In genomic region chr7:67192889-67193613, GRCh38 we compare ENCODE assay signal across 8 cellular contexts.
DNase-seq lines count a peak whose midpoint lies in the region; ATAC-seq, FAIRE-seq and TF ChIP-seq lines count a peak whose summit lies in the region.
"Not testable (repeated sequence)": the region's sequence is repeated elsewhere in the genome, so short reads cannot be mapped to it uniquely, and the experiment has no call there.

No MANE protein-coding gene starts in this region.

- CTCF ChIA-PET in GM12878 (lab: Yijun Ruan, JAX) = not testable (repeated sequence)

- not testable (repeated sequence) for H3K9ac ChIP-seq in GM12878 (ENCODE audit: control insufficient read depth, insufficient read depth, low read length)
- H3K9ac ChIP-seq in skeletal muscle satellite cell (ENCODE audit: low read depth, low read length) = peak overlapping the region; percentile 17

- in situ Hi-C loops in GM12878 (cut with MboI) = not testable (repeated sequence)

- not testable (repeated sequence) for H3K36me3 ChIP-seq in GM12878 (ENCODE audit: control insufficient read depth in 2 of 2, insufficient read depth in 2 of 2, low read length in 1 of 2); skeletal muscle satellite cell (ENCODE audit: insufficient read depth, low read length)
- peaks cover 0 to 17% of the 10 kb centered on the region in 2 donors for H3K36me3 ChIP-seq in gastroesophageal sphincter

- not testable (repeated sequence) for ATAC-seq in GM12878; memory B cell (ENCODE audit: low read depth)
- ATAC-seq in gastroesophageal sphincter = peak; percentile 41

- not testable (repeated sequence) for FAIRE-seq in GM12878 (lab: Jason Lieb, UNC)

- TF ChIP-seq CTCF in GM12878 (IDR thresholded peaks at IDR 0.05 in 2 of 3, conservative IDR thresholded peaks at IDR 0.05 in 1 of 3; ENCODE audit: control insufficient read depth in 2 of 3, extremely low read depth in 1 of 3, insufficient read depth in 1 of 3, low read depth in 3 of 3, low read length in 3 of 3); gastroesophageal sphincter (IDR thresholded peaks at IDR 0.05): not testable (repeated sequence)

- H3K79me2 ChIP-seq in GM12878 (ENCODE audit: control insufficient read depth, insufficient read depth, low read length) = not testable (repeated sequence)

- H3K9me3 Mint-ChIP-seq in memory B cell = not testable (repeated sequence)

- H3K4me3 ChIP-seq in GM12878; gastroesophageal sphincter; skeletal muscle satellite cell (ENCODE audit: low read length): not testable (repeated sequence)

- not testable (repeated sequence) for H3K9me3 ChIP-seq in GM12878 (replicated peaks; ENCODE audit: control insufficient read depth, insufficient read depth, low read length); gastroesophageal sphincter; skeletal muscle satellite cell (replicated peaks; ENCODE audit: low read length)

- intact Hi-C loops in GM12878 (cut with micrococcal nuclease; ENCODE audit: unreplicated experiment) = not testable (repeated sequence)

- H4K20me1 ChIP-seq in GM12878 (ENCODE audit: control insufficient read depth, insufficient read depth) = not testable (repeated sequence)

- peaks cover 37% of the 10 kb centered on the region for H3K36me3 Mint-ChIP-seq in memory B cell

- not testable (repeated sequence) for H3K27ac ChIP-seq in GM12878 (ENCODE audit: control insufficient read depth, insufficient read depth)
- H3K27ac ChIP-seq in gastroesophageal sphincter = peak overlapping the region in 2 of 4 donors; percentile 37 to 40

- SMC1A ChIA-PET in GM12878 (lab: Charles Lee; ENCODE audit: uncharacterized antibody, unreplicated experiment) = not testable (repeated sequence)

- not testable (repeated sequence) for H2AFZ ChIP-seq in GM12878 (ENCODE audit: control insufficient read depth, low read depth, low read length)

- H3K4me2 ChIP-seq in GM12878 (ENCODE audit: control insufficient read depth, insufficient read depth) = not testable (repeated sequence)
- H3K4me2 ChIP-seq in skeletal muscle satellite cell (ENCODE audit: low read length) = peak overlapping the region; percentile 55

- TF ChIP-seq RAD21 in GM12878 (IDR thresholded peaks at IDR 0.05; ENCODE audit: insufficient read depth, low read depth, low read length) = not testable (repeated sequence)

- H3K27me3 Mint-ChIP-seq in memory B cell = not testable (repeated sequence)

- POLR2A ChIA-PET in GM12878 (lab: Charles Lee) = not testable (repeated sequence)

- not testable (repeated sequence) for BruUV-seq in GM12878 (replicated peaks; lab: Mats Ljungman, UMichigan)

- H3K4me3 Mint-ChIP-seq in memory B cell = not testable (repeated sequence)

- TF ChIP-seq POLR2A in GM12878 (IDR thresholded peaks at IDR 0.05; ENCODE audit: low read depth, low read length); gastroesophageal sphincter (IDR thresholded peaks at IDR 0.05): not testable (repeated sequence)

- RAD21 ChIA-PET in GM12878 (lab: Charles Lee; ENCODE audit: unreplicated experiment) = interaction anchor here (0.6 kb wide), 1 partner anchor 304 kb away, joined by 3 read pairs; no protein-coding TSS in a partner anchor

- H3K4me1 ChIP-seq in GM12878 (ENCODE audit: control insufficient read depth, insufficient read depth, low read length); gastroesophageal sphincter; skeletal muscle satellite cell (ENCODE audit: control insufficient read depth, insufficient read depth, low read length): not testable (repeated sequence)

- not testable (repeated sequence) for H3K27me3 ChIP-seq in GM12878 (replicated peaks in 1 of 2; ENCODE audit: control insufficient read depth in 2 of 2, insufficient read depth in 2 of 2, low read length in 1 of 2); gastroesophageal sphincter; skeletal muscle satellite cell (ENCODE audit: control insufficient read depth, insufficient read depth, low read length)

- not testable (repeated sequence) for TF ChIP-seq EP300 in GM12878 (IDR thresholded peaks at IDR 0.05; ENCODE audit: borderline replicate concordance in 1 of 2, control insufficient read depth in 1 of 2, low read depth in 2 of 2, low read length in 2 of 2); gastroesophageal sphincter (IDR thresholded peaks at IDR 0.05)

- H3K4me1 Mint-ChIP-seq in memory B cell = peaks cover 13% of the 10 kb centered on the region

- H3K27ac Mint-ChIP-seq in memory B cell = peak overlapping the region; percentile 17

- DNase-seq in AG20443 (ENCODE audit: low spot score) = peak; percentile 22
- DNase-seq in HCEC 1CT = peak; percentile 5
- peak; percentile 64 for DNase-seq in NCI-H2081 treated with DMSO at 0.1 percent for 48 hours (lab: John Stamatoyannopoulos, UW)
- peak; percentile 58 for DNase-seq in RPMI7951 (ENCODE audit: low read depth)
- not testable (repeated sequence) for DNase-seq in GM12878 (ENCODE audit: low read depth, low spot score); memory B cell (ENCODE audit: low spot score in 2 of 2)

- 83% methylated on average over 11 of the region's 11 CpGs for WGBS in GM12878 (ENCODE audit: insufficient coverage, insufficient replicate concordance, low lambda C conversion rate, missing lambda C conversion rate)
- WGBS in gastroesophageal sphincter (ENCODE audit: low coverage in 1 of 2), 2 donors = 35 to 40% methylated on average over 7 to 11 of the region's 11 CpGs

TF ChIP-seq in GM12878, 131 proteins besides CTCF, POLR2A, EP300 and RAD21:
- TF ChIP-seq POU2F2 (IDR thresholded peaks at IDR 0.05; ENCODE audit: borderline replicate concordance, low read depth, low read length) = peak; percentile 44; the same call in 1 of the 3 replicates
